ENCODE assay signal across 8 cellular contexts in the genomic region with DNA sequence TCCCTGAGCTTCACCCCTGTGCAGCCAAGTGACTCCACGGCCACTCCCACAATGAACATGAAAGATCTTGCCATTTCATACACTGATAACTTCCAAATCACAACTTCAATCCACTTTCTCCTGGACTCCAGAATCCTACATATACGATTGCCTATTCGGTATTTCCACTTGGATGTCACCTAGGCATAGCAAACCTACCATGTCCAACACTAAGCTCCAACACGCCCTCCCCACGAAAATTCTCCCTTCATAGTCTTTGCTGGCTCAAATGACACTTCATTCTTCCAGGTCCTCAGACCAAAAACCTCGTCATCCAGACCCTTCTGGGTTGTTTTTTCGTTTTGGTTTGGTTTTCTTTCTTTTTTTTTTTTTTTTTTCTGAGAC. TPM values are rescaled to one million over a fixed set of nuclear protein-coding genes. Genes with fewer than 3 reads are reported as not detected.
A peak's percentile ranks its signal among the peaks of the same experiment; 100 is the strongest.
DNase-seq lines count a peak whose midpoint lies in the region; ATAC-seq, FAIRE-seq and TF ChIP-seq lines count a peak whose summit lies in the region.

No MANE protein-coding gene starts in this region.

- H3K23ac ChIP-seq in neuronal stem cell (ENCODE audit: low read depth, low read length, poor library complexity) = no peak overlapping the region

- no peak overlapping the region for H3K14ac ChIP-seq in neuronal stem cell (ENCODE audit: low read length)

- no peak overlapping the region for H2BK120ac ChIP-seq in neuronal stem cell (ENCODE audit: low read depth, low read length)

- H3K4me2 ChIP-seq in OCI-LY3 (ENCODE audit: low read length) (peak overlapping the region; percentile 71), neuronal stem cell (ENCODE audit: insufficient read depth, low read length, poor library complexity, severe bottlenecking) (peak overlapping the region; percentile 98)

- H2AK5ac ChIP-seq in neuronal stem cell (ENCODE audit: low read depth, low read length) = no peak overlapping the region

- H3K9me3 ChIP-seq in OCI-LY3 (ENCODE audit: insufficient read depth, low read length) (0 out of 2 replicates have a peak, but pooled peaks cover 4% of the 10 kb centered on the region), endocrine pancreas (ENCODE audit: control insufficient read depth, low read length) (no peaks in the 10 kb centered on the region), neuronal stem cell (replicated peaks in 1 of 2; ENCODE audit: control insufficient read depth in 2 of 2, insufficient read depth in 1 of 2, low read depth in 1 of 2, low read length in 2 of 2) (no peaks in the 10 kb centered on the region)

- no peak overlapping the region for H3K4ac ChIP-seq in neuronal stem cell (ENCODE audit: low read length)

- peak overlapping the region; percentile 68; the same call in 1 of the 2 replicates for H3K9ac ChIP-seq in OCI-LY3 (ENCODE audit: low read length)
- no peak overlapping the region for H3K9ac ChIP-seq in endocrine pancreas (ENCODE audit: control insufficient read depth, insufficient read depth, low read length)
- peak overlapping the region; percentile 83 for H3K9ac ChIP-seq in neuronal stem cell (ENCODE audit: low read depth, low read length, poor library complexity)

- no peak overlapping the region for H4K91ac ChIP-seq in neuronal stem cell (ENCODE audit: low read depth, low read length, poor library complexity)

- DNase-seq in neuronal stem cell (ENCODE audit: low spot score) (no peak), frontal cortex (ENCODE audit: low spot score in 2 of 2) (no peak), GM13976 (ENCODE audit: low spot score) (no peak)

- H3K27ac ChIP-seq in C4-2B (peak overlapping the region; percentile 87), OCI-LY3 (ENCODE audit: low read length) (no peak overlapping the region), neuronal stem cell (replicated peaks; ENCODE audit: low read length) (no peak overlapping the region)

- H3K79me2 ChIP-seq in OCI-LY3 (ENCODE audit: low read length) = no peaks in the 10 kb centered on the region

- H3K36me3 ChIP-seq in OCI-LY3 (replicated peaks; ENCODE audit: low read depth, low read length) = no peaks in the 10 kb centered on the region
- H3K36me3 ChIP-seq in endocrine pancreas (ENCODE audit: control insufficient read depth, insufficient read depth, low read length) = no peaks in the 10 kb centered on the region
- no peaks in the 10 kb centered on the region for H3K36me3 ChIP-seq in neuronal stem cell (replicated peaks in 1 of 2; ENCODE audit: control insufficient read depth in 2 of 2, insufficient read depth in 2 of 2, low read length in 2 of 2)

- no peak for FAIRE-seq in frontal cortex (lab: Jason Lieb, UNC)

- H3K79me1 ChIP-seq in neuronal stem cell (ENCODE audit: low read depth, low read length) = peaks cover 2% of the 10 kb centered on the region

- no peak overlapping the region for H4K8ac ChIP-seq in neuronal stem cell (ENCODE audit: low read depth, low read length)

- WGBS in neuronal stem cell (ENCODE audit: extremely low coverage in 2 of 2, insufficient read length in 2 of 2, insufficient replicate concordance in 1 of 2), 2 donors = no CpG with 5 or more reads among the region's 7 CpGs

- no peaks in the 10 kb centered on the region; the same call in 1 of the 2 replicates for H3K27me3 ChIP-seq in OCI-LY3 (ENCODE audit: low read depth, low read length)
- H3K27me3 ChIP-seq in endocrine pancreas (ENCODE audit: control insufficient read depth, insufficient read depth, low read length) = no peaks in the 10 kb centered on the region
- H3K27me3 ChIP-seq in neuronal stem cell (ENCODE audit: control insufficient read depth in 3 of 3, insufficient read depth in 3 of 3, low read depth in 1 of 3, low read length in 3 of 3) = peaks cover 0 to 14% (median 4%) of the 10 kb centered on the region in 3 experiments

- TF ChIP-seq CTCF in C4-2B (conservative IDR thresholded peaks at IDR 0.05) (no peak), OCI-LY3 (IDR thresholded peaks at IDR 0.05; ENCODE audit: low read depth, low read length) (no peak), GM13976 (IDR thresholded peaks at IDR 0.05; ENCODE audit: borderline replicate concordance, control extremely low read depth, extremely low read depth, insufficient read depth, missing control alignments) (no peak)

- no peaks in the 10 kb centered on the region for H4K20me1 ChIP-seq in OCI-LY3 (ENCODE audit: insufficient read depth, low read length)

- H2BK5ac ChIP-seq in neuronal stem cell (ENCODE audit: low read length) = no peak overlapping the region

- H2AFZ ChIP-seq in OCI-LY3 (ENCODE audit: low read depth, low read length) (peak overlapping the region; percentile 84), neuronal stem cell (ENCODE audit: low read length) (peak overlapping the region; percentile 96)

- peak overlapping the region; percentile 0 for H3K18ac ChIP-seq in neuronal stem cell (ENCODE audit: low read length)

- no peak overlapping the region for H2BK15ac ChIP-seq in neuronal stem cell (ENCODE audit: low read length)

- H3K4me3 ChIP-seq in OCI-LY3 (ENCODE audit: low read length) = peak overlapping the region; percentile 85
- peak overlapping the region; percentile 11 for H3K4me3 ChIP-seq in endocrine pancreas (ENCODE audit: control insufficient read depth, insufficient read depth, low read length)
- peak overlapping the region; percentile 47 to 90 for H3K4me3 ChIP-seq in neuronal stem cell (ENCODE audit: low read length in 2 of 2)

- in situ Hi-C loops in GM13976 (cut with MboI; ENCODE audit: low sequenced_read_pairs, unreplicated experiment) = no loop called here

- no peak overlapping the region for H2BK12ac ChIP-seq in neuronal stem cell (ENCODE audit: low read length)

- no peak for ATAC-seq in HG03378 (IDR thresholded peaks at IDR 0.05; ENCODE audit: unreplicated experiment)
- no peak for ATAC-seq in GM18519 (IDR thresholded peaks at IDR 0.05; ENCODE audit: low FRiP score, unreplicated experiment)

- H3K4me1 ChIP-seq in OCI-LY3 (ENCODE audit: low read length) (peaks cover 3% of the 10 kb centered on the region; the same call in 1 of the 2 replicates), endocrine pancreas (ENCODE audit: control insufficient read depth, insufficient read depth, low read length) (no peaks in the 10 kb centered on the region), neuronal stem cell (ENCODE audit: control insufficient read depth in 2 of 2, insufficient read depth in 1 of 2, low read depth in 1 of 2, low read length in 2 of 2) (peaks cover 4 to 12% of the 10 kb centered on the region in 2 donors)

RNA-seq across cellular contexts. Expression of a gene that starts 1.9 kb away (rescaled TPM):
- 0.07 TPM for polyA plus RNA-seq in neuronal stem cell (2013, experiment 1 of 2)
- polyA plus RNA-seq in neuronal stem cell (2013, experiment 2 of 2) = not detected
- total RNA-seq in frontal cortex = not detected

RNA-seq across cellular contexts. Expression of a gene that starts 4.5 kb away (rescaled TPM):
- 0.74 TPM for polyA plus RNA-seq in neuronal stem cell (2013, experiment 1 of 2)
- 0.64 TPM for polyA plus RNA-seq in neuronal stem cell (2013, experiment 2 of 2)
- 1.2 TPM for total RNA-seq in frontal cortex

RNA-seq across cellular contexts. Expression of a gene that starts 5.3 kb away (rescaled TPM):
- polyA plus RNA-seq in neuronal stem cell (2013, experiment 1 of 2) = 230 TPM
- 230 TPM for polyA plus RNA-seq in neuronal stem cell (2013, experiment 2 of 2)
- 73.4 TPM for total RNA-seq in frontal cortex

RNA-seq across cellular contexts. Expression of a gene that starts 16.3 kb away (rescaled TPM):
- polyA plus RNA-seq in neuronal stem cell (2013, experiment 1 of 2) = 19.1 TPM
- 17.9 TPM for polyA plus RNA-seq in neuronal stem cell (2013, experiment 2 of 2)
- 8.6 TPM for total RNA-seq in frontal cortex

Comparison
In these comparisons a context has a peak if more than half of its experiments do, and no peak if none do; other contexts are left out.
1. H3K4me3 ChIP-seq: peak in every context shown above with its lines; median percentile 85 in OCI-LY3; 68 in neuronal stem cell; 11 in endocrine pancreas.